ENCODE assay signal across 14 cellular contexts in the genomic region with DNA sequence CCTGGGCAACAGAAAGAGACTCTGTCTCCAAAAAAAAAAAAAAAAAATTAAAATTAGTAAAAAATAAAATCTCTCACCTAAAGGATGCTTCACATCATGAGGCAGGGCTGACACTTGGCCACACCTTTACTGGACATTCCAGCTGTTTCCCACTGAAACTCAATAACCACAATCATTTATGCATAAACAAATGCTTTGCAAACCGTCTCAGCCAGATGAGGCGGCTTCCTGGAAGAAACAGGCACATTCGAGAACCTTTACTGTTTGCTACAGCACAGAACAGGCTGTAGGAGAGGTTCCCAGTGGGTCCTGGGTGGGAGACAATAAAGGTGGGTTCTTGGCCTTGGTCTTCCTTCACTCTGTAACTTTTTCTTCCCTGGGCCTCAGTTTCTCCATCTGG. TPM values are rescaled to one million over a fixed set of nuclear protein-coding genes. Genes with fewer than 3 reads are reported as not detected.
DNase-seq lines count a peak whose midpoint lies in the region; ATAC-seq, FAIRE-seq and TF ChIP-seq lines count a peak whose summit lies in the region.
"Had no signal": no experiment of that assay in that cellular context is flagged by ENCODE, and none has a peak within 500 bp of the region (broad histone marks: within the 10 kb centered on the region; RNA-seq: fewer than 3 reads in every experiment).

No MANE protein-coding gene starts in this region.

- intact Hi-C loops in GM12878 (cut with micrococcal nuclease; ENCODE audit: unreplicated experiment) = no loop called here
- intact Hi-C loops in transverse colon (cut with DNase I; ENCODE audit: low total_unique reads) = no loop called here

- H3K9me3 Mint-ChIP-seq in activated naive CD4-positive, alpha-beta T cell treated with anti-CD3 and anti-CD28 coated beads, Interleukin-2, amount 10 ng/mL, durations not matched to agents 7 days and 5 days = no peaks in the 10 kb centered on the region

- POLR2A ChIA-PET in GM12878 (lab: Charles Lee) = interaction anchor here (0.6 kb wide), 1 partner anchor 9 kb away, joined by 3 read pairs; no protein-coding TSS in a partner anchor

- DNase-seq in activated naive CD4-positive, alpha-beta T cell treated with anti-CD3 and anti-CD28 coated beads, Interleukin-2, amount 10 ng/mL, durations not matched to agents 7 days and 5 days = no peak
- no peak for DNase-seq in activated naive CD4-positive, alpha-beta T cell treated with Interleukin-2 at 50 U/mL for 16 hours
- peak in 1 of 3 donors; percentile 34 for DNase-seq in Peyer's patch
- DNase-seq in GM12878 (ENCODE audit: low read depth, low spot score) = no peak
- peak; percentile 8 for DNase-seq in transverse colon
- DNase-seq in CD1c-positive myeloid dendritic cell (ENCODE audit: extremely low spot score) = no peak
- DNase-seq: aorta, hypothalamus, NCI-H2081, NCI-H524, Right ventricle myocardium superior had no signal

- SMC1A ChIA-PET in GM12878 (lab: Charles Lee; ENCODE audit: uncharacterized antibody, unreplicated experiment) = interaction anchor here (0.9 to 2.5 kb wide), 4 partner anchors 13 to 88 kb away, joined by 3 to 11 read pairs (median 4); no protein-coding TSS in a partner anchor

- H3K9ac ChIP-seq in GM12878 (ENCODE audit: control insufficient read depth, insufficient read depth, low read length) = no peak overlapping the region

- H3K27me3 ChIP-seq in Peyer's patch = no peaks in the 10 kb centered on the region
- H3K27me3 ChIP-seq in GM12878 (replicated peaks in 1 of 2; ENCODE audit: control insufficient read depth in 2 of 2, insufficient read depth in 2 of 2, low read length in 1 of 2) = no peaks in the 10 kb centered on the region
- H3K27me3 ChIP-seq in transverse colon = no peaks in the 10 kb centered on the region

- peak overlapping the region; percentile 6; the same call in 1 of the 2 replicates for H2AFZ ChIP-seq in GM12878 (ENCODE audit: control insufficient read depth, low read depth, low read length)

- H3K4me3 ChIP-seq in Peyer's patch (no peak overlapping the region), GM12878 (no peak overlapping the region), transverse colon (no peak overlapping the region)

- ATAC-seq in GM12878 (peak; percentile 41), GM21447 (IDR thresholded peaks at IDR 0.05; ENCODE audit: unreplicated experiment) (no peak), GM18873 (IDR thresholded peaks at IDR 0.05; ENCODE audit: low FRiP score, unreplicated experiment) (no peak)

- WGBS in GM12878 (ENCODE audit: insufficient coverage, insufficient replicate concordance, low lambda C conversion rate, missing lambda C conversion rate) = 0% methylated on average over 3 of the region's 3 CpGs
- 49 to 60% methylated on average over 1 to 3 of the region's 3 CpGs for WGBS in transverse colon (ENCODE audit: low coverage in 1 of 2), 2 donors

- TF ChIP-seq POLR2A in Peyer's patch (IDR thresholded peaks at IDR 0.05) (no peak), GM12878 (IDR thresholded peaks at IDR 0.05; ENCODE audit: low read depth, low read length) (no peak), transverse colon (IDR thresholded peaks at IDR 0.05) (no peak)

- no peaks in the 10 kb centered on the region for H3K36me3 ChIP-seq in Peyer's patch
- no peaks in the 10 kb centered on the region for H3K36me3 ChIP-seq in GM12878 (ENCODE audit: control insufficient read depth in 2 of 2, insufficient read depth in 2 of 2, low read length in 1 of 2)
- H3K36me3 ChIP-seq in transverse colon = no peaks in the 10 kb centered on the region

- H3K4me1 ChIP-seq in Peyer's patch = peaks cover 0 to 7% (median 0%) of the 10 kb centered on the region in 4 donors
- H3K4me1 ChIP-seq in GM12878 (ENCODE audit: control insufficient read depth, insufficient read depth, low read length) = peaks cover 9% of the 10 kb centered on the region
- peaks cover 0 to 7% (median 4%) of the 10 kb centered on the region in 4 donors for H3K4me1 ChIP-seq in transverse colon

- peaks cover 2% of the 10 kb centered on the region for H3K36me3 Mint-ChIP-seq in activated naive CD4-positive, alpha-beta T cell treated with anti-CD3 and anti-CD28 coated beads, Interleukin-2, amount 10 ng/mL, durations not matched to agents 7 days and 5 days

- no peaks in the 10 kb centered on the region for H3K27me3 Mint-ChIP-seq in activated naive CD4-positive, alpha-beta T cell treated with anti-CD3 and anti-CD28 coated beads, Interleukin-2, amount 10 ng/mL, durations not matched to agents 7 days and 5 days

- TF ChIP-seq CTCF in Peyer's patch (IDR thresholded peaks at IDR 0.05) (no peak), GM12878 (IDR thresholded peaks at IDR 0.05 in 2 of 3, conservative IDR thresholded peaks at IDR 0.05 in 1 of 3; ENCODE audit: control insufficient read depth in 2 of 3, extremely low read depth in 1 of 3, insufficient read depth in 1 of 3, low read depth in 3 of 3, low read length in 3 of 3) (no peak), transverse colon (IDR thresholded peaks at IDR 0.05) (no peak)

- in situ Hi-C loops in GM12878 (cut with MboI) = no loop called here
- in situ Hi-C loops in transverse colon (cut with MboI; ENCODE audit: low pct_ligation_motif_present in 1 of 4, low pct_unique_long_range_greater_than_20kb in 1 of 4, low sequenced_read_pairs in 3 of 4) = loop anchor here in 1 of 4 donors (25.0 kb wide), 2 partner anchors 164 to 186 kb away; a partner anchor contains a TSS

- H3K79me2 ChIP-seq in GM12878 (ENCODE audit: control insufficient read depth, insufficient read depth, low read length) = no peaks in the 10 kb centered on the region

- H3K27ac ChIP-seq in Peyer's patch (peak overlapping the region in 3 of 4 donors; percentile 29 to 60 (median 58)), GM12878 (ENCODE audit: control insufficient read depth, insufficient read depth) (no peak overlapping the region), transverse colon (peak overlapping the region in 1 of 4 donors; percentile 24)

- no peak for TF ChIP-seq RAD21 in GM12878 (IDR thresholded peaks at IDR 0.05; ENCODE audit: insufficient read depth, low read depth, low read length)

- peak overlapping the region; percentile 98 for H3K27ac Mint-ChIP-seq in activated naive CD4-positive, alpha-beta T cell treated with anti-CD3 and anti-CD28 coated beads, Interleukin-2, amount 10 ng/mL, durations not matched to agents 7 days and 5 days

- CTCF ChIA-PET in activated naive CD4-positive, alpha-beta T cell treated with anti-CD3 and anti-CD28 coated beads, Interleukin-2, amount 10 ng/mL, durations not matched to agents 7 days and 5 days (lab: Charles Lee) = interaction anchor here (1.1 to 1.4 kb wide), 2 partner anchors 14 to 25 kb away, joined by 3 to 4 read pairs; no protein-coding TSS in a partner anchor
- CTCF ChIA-PET in GM12878 (lab: Yijun Ruan, JAX) = interaction anchor here (0.7 to 1.3 kb wide), 3 partner anchors 9 to 42 kb away, joined by 3 to 4 read pairs (median 3); no protein-coding TSS in a partner anchor

- H3K9me3 ChIP-seq in Peyer's patch (no peaks in the 10 kb centered on the region), GM12878 (replicated peaks; ENCODE audit: control insufficient read depth, insufficient read depth, low read length) (no peaks in the 10 kb centered on the region), transverse colon (no peaks in the 10 kb centered on the region)

- peak overlapping the region; percentile 40 for H3K4me3 Mint-ChIP-seq in activated naive CD4-positive, alpha-beta T cell treated with anti-CD3 and anti-CD28 coated beads, Interleukin-2, amount 10 ng/mL, durations not matched to agents 7 days and 5 days

- no peaks in the 10 kb centered on the region for H4K20me1 ChIP-seq in GM12878 (ENCODE audit: control insufficient read depth, insufficient read depth)

- H3K4me2 ChIP-seq in GM12878 (ENCODE audit: control insufficient read depth, insufficient read depth) = 0 out of 2 replicates have a peak overlapping the region, but pooled peaks have one; percentile 7

- no peak for TF ChIP-seq EP300 in GM12878 (IDR thresholded peaks at IDR 0.05; ENCODE audit: borderline replicate concordance in 1 of 2, control insufficient read depth in 1 of 2, low read depth in 2 of 2, low read length in 2 of 2)
- TF ChIP-seq EP300 in transverse colon (IDR thresholded peaks at IDR 0.05; ENCODE audit: low read depth) = no peak

- peaks cover 47% of the 10 kb centered on the region for H3K4me1 Mint-ChIP-seq in activated naive CD4-positive, alpha-beta T cell treated with anti-CD3 and anti-CD28 coated beads, Interleukin-2, amount 10 ng/mL, durations not matched to agents 7 days and 5 days

- no peak for FAIRE-seq in GM12878 (lab: Jason Lieb, UNC)
- FAIRE-seq: H1 had no signal

- BruUV-seq in GM12878 (replicated peaks; lab: Mats Ljungman, UMichigan) = no TSS peak

- RAD21 ChIA-PET in GM12878 (lab: Charles Lee; ENCODE audit: unreplicated experiment) = interaction anchor here (0.7 to 1.0 kb wide), 2 partner anchors 34 to 145 kb away, joined by 3 read pairs; a partner anchor contains a TSS

TF ChIP-seq in GM12878, 131 proteins besides CTCF, POLR2A, EP300 and RAD21:
- TF ChIP-seq CBFB (IDR thresholded peaks at IDR 0.05; ENCODE audit: low read depth) (no peak), POU2F2 (IDR thresholded peaks at IDR 0.05; ENCODE audit: borderline replicate concordance, low read depth, low read length) (0 out of 3 replicates have a peak, but pooled peaks have one; percentile 31), RUNX3 (IDR thresholded peaks at IDR 0.05; ENCODE audit: low read length) (peak; percentile 35; the same call in 1 of the 2 replicates)

RNA-seq across cellular contexts. Expression of a gene that starts 10.9 kb away (rescaled TPM):
- total RNA-seq in Peyer's patch (10 to 100 TPM; 44.8 to 67.7 (median 55.7) TPM), GM12878 (2014; rRNA removed) (39.3 and 40.6 TPM in 2 replicates), GM12878 (2014; rRNA removed; fragmentation: Illumina TruSeq; extraction: Trizol) (31.6 and 33.1 TPM in 2 replicates), GM12878 (2021) (32.1 and 38.1 TPM in 2 replicates), transverse colon (10 to 100 TPM; 42.6 to 56.9 (median 54.0) TPM)
- 34.3 and 34.9 TPM in 2 replicates for total RNA-seq in GM12878 (2013; cell fraction: nucleolus; rRNA removed)
- 13.2 TPM for polyA plus RNA-seq in GM12878 (2011; ENCODE audit: low read depth)
- polyA plus RNA-seq in GM12878 (2011; rRNA removed) (23.3 and 27.3 TPM in 2 replicates), GM12878 (2014; fragmentation: Illumina TruSeq; extraction: Trizol) (21.3 and 30.1 TPM in 2 replicates), GM12878 (2014; fragmentation: Nextera tagmentation; extraction: Ambion mirVana) (1 to 10 TPM in 1 of 2 experiments, under 1 TPM in 1; 0.87 to 1.1 TPM), GM12878 (2014; rRNA removed) (32.9 and 33.9 TPM in 2 replicates), GM12878 (2016; fragmentation: Nextera tagmentation; extraction: Ambion mirVana) (10 to 100 TPM; 29.0 to 30.0 TPM)
- polyA plus RNA-seq in GM12878 (2011; cell fraction: cytosol; rRNA removed) = 26.0 and 27.3 TPM in 2 replicates
- 21.3 and 25.6 TPM in 2 replicates for polyA plus RNA-seq in GM12878 (2011; cell fraction: nucleus; rRNA removed)
- polyA plus RNA-seq in GM12878 (2012) = 17.7 TPM in 2 replicates
- polyA minus RNA-seq in GM12878 (2011; rRNA and poly(A)+ RNA removed) = 22.7 and 28.6 TPM in 2 replicates
- 9.1 and 13.3 TPM in 2 replicates for polyA minus RNA-seq in GM12878 (2011; cell fraction: cytosol; rRNA and poly(A)+ RNA removed)
- 10.4 and 17.0 TPM in 2 replicates for polyA minus RNA-seq in GM12878 (2011; cell fraction: nucleus; rRNA and poly(A)+ RNA removed)
